In the genomic region with DNA sequence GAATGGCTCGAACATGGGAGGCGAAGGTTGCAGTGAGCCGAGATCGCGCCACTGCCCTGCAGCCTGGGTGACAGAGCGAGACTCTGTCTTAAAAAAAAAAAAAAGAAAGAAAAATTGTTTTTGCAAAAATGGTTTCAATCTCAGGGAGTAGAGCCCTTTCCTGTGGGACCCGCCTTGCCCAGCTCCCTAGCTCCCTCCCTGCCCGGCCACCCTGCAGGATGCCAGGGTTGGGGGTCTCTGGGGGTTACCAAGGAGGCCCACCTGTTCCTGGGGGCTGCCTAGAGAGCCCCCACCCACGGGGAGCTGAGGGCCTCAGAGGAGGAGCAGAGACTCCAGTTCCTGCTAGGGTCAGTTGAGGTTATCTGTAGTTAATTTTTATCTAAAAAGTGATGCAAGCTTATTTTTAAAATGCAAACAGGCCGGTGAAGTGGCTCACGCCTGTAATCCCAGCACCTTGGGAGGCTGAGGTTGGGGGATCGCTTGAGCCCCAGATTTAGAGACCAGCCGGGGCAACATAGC, we compare ENCODE assay signal across 1 cellular context.
TF ChIP-seq lines count a peak whose summit lies in the region.

No MANE protein-coding gene starts in this region.

TF ChIP-seq in HepG2, 621 proteins besides CTCF, POLR2A, EP300 and RAD21 (continued from another document and continues in another):
- TF ChIP-seq, protein P1, sequence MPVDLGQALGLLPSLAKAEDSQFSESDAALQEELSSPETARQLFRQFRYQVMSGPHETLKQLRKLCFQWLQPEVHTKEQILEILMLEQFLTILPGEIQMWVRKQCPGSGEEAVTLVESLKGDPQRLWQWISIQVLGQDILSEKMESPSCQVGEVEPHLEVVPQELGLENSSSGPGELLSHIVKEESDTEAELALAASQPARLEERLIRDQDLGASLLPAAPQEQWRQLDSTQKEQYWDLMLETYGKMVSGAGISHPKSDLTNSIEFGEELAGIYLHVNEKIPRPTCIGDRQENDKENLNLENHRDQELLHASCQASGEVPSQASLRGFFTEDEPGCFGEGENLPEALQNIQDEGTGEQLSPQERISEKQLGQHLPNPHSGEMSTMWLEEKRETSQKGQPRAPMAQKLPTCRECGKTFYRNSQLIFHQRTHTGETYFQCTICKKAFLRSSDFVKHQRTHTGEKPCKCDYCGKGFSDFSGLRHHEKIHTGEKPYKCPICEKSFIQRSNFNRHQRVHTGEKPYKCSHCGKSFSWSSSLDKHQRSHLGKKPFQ (CRISPR knock-in tag; IDR thresholded peaks at IDR 0.05; ENCODE audit: insufficient replicate concordance): no peak
- TF ChIP-seq, protein P2, sequence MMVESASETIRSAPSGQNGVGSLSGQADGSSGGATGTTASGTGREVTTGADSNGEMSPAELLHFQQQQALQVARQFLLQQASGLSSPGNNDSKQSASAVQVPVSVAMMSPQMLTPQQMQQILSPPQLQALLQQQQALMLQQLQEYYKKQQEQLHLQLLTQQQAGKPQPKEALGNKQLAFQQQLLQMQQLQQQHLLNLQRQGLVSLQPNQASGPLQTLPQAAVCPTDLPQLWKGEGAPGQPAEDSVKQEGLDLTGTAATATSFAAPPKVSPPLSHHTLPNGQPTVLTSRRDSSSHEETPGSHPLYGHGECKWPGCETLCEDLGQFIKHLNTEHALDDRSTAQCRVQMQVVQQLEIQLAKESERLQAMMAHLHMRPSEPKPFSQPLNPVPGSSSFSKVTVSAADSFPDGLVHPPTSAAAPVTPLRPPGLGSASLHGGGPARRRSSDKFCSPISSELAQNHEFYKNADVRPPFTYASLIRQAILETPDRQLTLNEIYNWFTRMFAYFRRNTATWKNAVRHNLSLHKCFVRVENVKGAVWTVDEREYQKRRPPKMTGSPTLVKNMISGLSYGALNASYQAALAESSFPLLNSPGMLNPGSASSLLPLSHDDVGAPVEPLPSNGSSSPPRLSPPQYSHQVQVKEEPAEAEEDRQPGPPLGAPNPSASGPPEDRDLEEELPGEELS (CRISPR knock-in tag; IDR thresholded peaks at IDR 0.05): peak; percentile 44; the same call in 1 of the 2 replicates
- TF ChIP-seq HDAC6 (IDR thresholded peaks at IDR 0.05; ENCODE audit: low read depth, low read length): no peak
- TF ChIP-seq, protein P3, sequence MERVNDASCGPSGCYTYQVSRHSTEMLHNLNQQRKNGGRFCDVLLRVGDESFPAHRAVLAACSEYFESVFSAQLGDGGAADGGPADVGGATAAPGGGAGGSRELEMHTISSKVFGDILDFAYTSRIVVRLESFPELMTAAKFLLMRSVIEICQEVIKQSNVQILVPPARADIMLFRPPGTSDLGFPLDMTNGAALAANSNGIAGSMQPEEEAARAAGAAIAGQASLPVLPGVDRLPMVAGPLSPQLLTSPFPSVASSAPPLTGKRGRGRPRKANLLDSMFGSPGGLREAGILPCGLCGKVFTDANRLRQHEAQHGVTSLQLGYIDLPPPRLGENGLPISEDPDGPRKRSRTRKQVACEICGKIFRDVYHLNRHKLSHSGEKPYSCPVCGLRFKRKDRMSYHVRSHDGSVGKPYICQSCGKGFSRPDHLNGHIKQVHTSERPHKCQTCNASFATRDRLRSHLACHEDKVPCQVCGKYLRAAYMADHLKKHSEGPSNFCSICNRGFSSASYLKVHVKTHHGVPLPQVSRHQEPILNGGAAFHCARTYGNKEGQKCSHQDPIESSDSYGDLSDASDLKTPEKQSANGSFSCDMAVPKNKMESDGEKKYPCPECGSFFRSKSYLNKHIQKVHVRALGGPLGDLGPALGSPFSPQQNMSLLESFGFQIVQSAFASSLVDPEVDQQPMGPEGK (CRISPR knock-in tag; IDR thresholded peaks at IDR 0.05): peak; percentile 100
- no peak for TF ChIP-seq ELF4 (CRISPR knock-in tag; IDR thresholded peaks at IDR 0.05; ENCODE audit: borderline replicate concordance)
- peak; percentile 47; the same call in 1 of the 2 replicates for TF ChIP-seq BCL6 (CRISPR knock-in tag; IDR thresholded peaks at IDR 0.05)
- no peak for TF ChIP-seq PHF20 (CRISPR knock-in tag; IDR thresholded peaks at IDR 0.05)
- TF ChIP-seq TOPORS (CRISPR knock-in tag; IDR thresholded peaks at IDR 0.05): no peak
- TF ChIP-seq, protein P4, sequence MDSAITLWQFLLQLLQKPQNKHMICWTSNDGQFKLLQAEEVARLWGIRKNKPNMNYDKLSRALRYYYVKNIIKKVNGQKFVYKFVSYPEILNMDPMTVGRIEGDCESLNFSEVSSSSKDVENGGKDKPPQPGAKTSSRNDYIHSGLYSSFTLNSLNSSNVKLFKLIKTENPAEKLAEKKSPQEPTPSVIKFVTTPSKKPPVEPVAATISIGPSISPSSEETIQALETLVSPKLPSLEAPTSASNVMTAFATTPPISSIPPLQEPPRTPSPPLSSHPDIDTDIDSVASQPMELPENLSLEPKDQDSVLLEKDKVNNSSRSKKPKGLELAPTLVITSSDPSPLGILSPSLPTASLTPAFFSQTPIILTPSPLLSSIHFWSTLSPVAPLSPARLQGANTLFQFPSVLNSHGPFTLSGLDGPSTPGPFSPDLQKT (CRISPR knock-in tag; IDR thresholded peaks at IDR 0.05; ENCODE audit: borderline replicate concordance): no peak
- peak; percentile 42 for TF ChIP-seq AGO2 (optimal IDR thresholded peaks at IDR 0.05; ENCODE audit: low read depth, low read length)
- TF ChIP-seq ZNF264 (CRISPR knock-in tag; IDR thresholded peaks at IDR 0.05): no peak
- TF ChIP-seq ZMYM2 (CRISPR knock-in tag; IDR thresholded peaks at IDR 0.05): peak; percentile 77
- 0 out of 2 replicates have a peak, but pooled peaks have one; percentile 43 for TF ChIP-seq FIP1L1 (IDR thresholded peaks at IDR 0.05; ENCODE audit: borderline replicate concordance, insufficient read depth, low read depth, low read length)
- TF ChIP-seq, protein P5, sequence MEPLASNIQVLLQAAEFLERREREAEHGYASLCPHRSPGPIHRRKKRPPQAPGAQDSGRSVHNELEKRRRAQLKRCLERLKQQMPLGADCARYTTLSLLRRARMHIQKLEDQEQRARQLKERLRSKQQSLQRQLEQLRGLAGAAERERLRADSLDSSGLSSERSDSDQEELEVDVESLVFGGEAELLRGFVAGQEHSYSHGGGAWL (CRISPR knock-in tag; IDR thresholded peaks at IDR 0.05): no peak
- no peak for TF ChIP-seq TBX3 (IDR thresholded peaks at IDR 0.05; ENCODE audit: borderline replicate concordance)
- TF ChIP-seq NCOA2 (CRISPR knock-in tag; IDR thresholded peaks at IDR 0.05): peak; percentile 82
- TF ChIP-seq ATAD3A (CRISPR knock-in tag; IDR thresholded peaks at IDR 0.05): no peak
- TF ChIP-seq, protein P6, sequence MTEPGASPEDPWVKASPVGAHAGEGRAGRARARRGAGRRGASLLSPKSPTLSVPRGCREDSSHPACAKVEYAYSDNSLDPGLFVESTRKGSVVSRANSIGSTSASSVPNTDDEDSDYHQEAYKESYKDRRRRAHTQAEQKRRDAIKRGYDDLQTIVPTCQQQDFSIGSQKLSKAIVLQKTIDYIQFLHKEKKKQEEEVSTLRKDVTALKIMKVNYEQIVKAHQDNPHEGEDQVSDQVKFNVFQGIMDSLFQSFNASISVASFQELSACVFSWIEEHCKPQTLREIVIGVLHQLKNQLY (CRISPR knock-in tag; IDR thresholded peaks at IDR 0.05): 0 out of 2 replicates have a peak, but pooled peaks have one; percentile 14
- TF ChIP-seq ZNF747 (CRISPR knock-in tag; IDR thresholded peaks at IDR 0.05; ENCODE audit: borderline replicate concordance): peak; percentile 68; the same call in 1 of the 2 replicates
- 0 out of 2 replicates have a peak, but pooled peaks have one; percentile 10 for TF ChIP-seq ZFY (CRISPR knock-in tag; IDR thresholded peaks at IDR 0.05)
- TF ChIP-seq, protein P7, sequence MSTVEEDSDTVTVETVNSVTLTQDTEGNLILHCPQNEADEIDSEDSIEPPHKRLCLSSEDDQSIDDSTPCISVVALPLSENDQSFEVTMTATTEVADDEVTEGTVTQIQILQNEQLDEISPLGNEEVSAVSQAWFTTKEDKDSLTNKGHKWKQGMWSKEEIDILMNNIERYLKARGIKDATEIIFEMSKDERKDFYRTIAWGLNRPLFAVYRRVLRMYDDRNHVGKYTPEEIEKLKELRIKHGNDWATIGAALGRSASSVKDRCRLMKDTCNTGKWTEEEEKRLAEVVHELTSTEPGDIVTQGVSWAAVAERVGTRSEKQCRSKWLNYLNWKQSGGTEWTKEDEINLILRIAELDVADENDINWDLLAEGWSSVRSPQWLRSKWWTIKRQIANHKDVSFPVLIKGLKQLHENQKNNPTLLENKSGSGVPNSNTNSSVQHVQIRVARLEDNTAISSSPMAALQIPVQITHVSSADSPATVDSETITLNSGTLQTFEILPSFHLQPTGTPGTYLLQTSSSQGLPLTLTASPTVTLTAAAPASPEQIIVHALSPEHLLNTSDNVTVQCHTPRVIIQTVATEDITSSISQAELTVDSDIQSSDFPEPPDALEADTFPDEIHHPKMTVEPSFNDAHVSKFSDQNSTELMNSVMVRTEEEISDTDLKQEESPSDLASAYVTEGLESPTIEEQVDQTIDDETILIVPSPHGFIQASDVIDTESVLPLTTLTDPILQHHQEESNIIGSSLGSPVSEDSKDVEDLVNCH (CRISPR knock-in tag; IDR thresholded peaks at IDR 0.05): no peak
- TF ChIP-seq, protein P8, sequence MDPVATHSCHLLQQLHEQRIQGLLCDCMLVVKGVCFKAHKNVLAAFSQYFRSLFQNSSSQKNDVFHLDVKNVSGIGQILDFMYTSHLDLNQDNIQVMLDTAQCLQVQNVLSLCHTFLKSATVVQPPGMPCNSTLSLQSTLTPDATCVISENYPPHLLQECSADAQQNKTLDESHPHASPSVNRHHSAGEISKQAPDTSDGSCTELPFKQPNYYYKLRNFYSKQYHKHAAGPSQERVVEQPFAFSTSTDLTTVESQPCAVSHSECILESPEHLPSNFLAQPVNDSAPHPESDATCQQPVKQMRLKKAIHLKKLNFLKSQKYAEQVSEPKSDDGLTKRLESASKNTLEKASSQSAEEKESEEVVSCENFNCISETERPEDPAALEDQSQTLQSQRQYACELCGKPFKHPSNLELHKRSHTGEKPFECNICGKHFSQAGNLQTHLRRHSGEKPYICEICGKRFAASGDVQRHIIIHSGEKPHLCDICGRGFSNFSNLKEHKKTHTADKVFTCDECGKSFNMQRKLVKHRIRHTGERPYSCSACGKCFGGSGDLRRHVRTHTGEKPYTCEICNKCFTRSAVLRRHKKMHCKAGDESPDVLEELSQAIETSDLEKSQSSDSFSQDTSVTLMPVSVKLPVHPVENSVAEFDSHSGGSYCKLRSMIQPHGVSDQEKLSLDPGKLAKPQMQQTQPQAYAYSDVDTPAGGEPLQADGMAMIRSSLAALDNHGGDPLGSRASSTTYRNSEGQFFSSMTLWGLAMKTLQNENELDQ (CRISPR knock-in tag; IDR thresholded peaks at IDR 0.05; ENCODE audit: borderline replicate concordance): no peak
- peak; percentile 18 for TF ChIP-seq YY1 (IDR thresholded peaks at IDR 0.05; ENCODE audit: insufficient read depth, insufficient replicate concordance, low read depth, low read length)
- TF ChIP-seq RORA (CRISPR knock-in tag; IDR thresholded peaks at IDR 0.05): no peak
- TF ChIP-seq, protein P9, sequence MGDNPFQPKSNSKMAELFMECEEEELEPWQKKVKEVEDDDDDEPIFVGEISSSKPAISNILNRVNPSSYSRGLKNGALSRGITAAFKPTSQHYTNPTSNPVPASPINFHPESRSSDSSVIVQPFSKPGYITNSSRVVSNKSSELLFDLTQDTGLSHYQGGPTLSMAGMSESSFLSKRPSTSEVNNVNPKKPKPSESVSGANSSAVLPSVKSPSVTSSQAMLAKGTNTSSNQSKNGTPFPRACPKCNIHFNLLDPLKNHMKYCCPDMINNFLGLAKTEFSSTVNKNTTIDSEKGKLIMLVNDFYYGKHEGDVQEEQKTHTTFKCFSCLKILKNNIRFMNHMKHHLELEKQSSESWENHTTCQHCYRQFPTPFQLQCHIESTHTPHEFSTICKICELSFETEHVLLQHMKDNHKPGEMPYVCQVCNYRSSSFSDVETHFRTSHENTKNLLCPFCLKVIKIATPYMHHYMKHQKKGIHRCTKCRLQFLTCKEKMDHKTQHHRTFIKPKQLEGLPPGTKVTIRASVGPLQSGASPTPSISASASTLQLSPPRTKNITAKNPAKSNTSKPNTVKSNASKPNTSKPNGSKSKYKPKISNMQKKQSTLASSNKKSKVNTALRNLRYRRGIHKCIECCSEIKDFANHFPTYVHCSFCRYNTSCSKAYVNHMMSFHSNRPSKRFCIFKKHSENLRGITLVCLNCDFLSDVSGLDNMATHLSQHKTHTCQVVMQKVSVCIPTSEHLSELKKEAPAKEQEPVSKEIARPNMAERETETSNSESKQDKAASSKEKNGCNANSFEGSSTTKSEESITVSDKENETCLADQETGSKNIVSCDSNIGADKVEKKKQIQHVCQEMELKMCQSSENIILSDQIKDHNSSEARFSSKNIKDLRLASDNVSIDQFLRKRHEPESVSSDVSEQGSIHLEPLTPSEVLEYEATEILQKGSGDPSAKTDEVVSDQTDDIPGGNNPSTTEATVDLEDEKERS (CRISPR knock-in tag; IDR thresholded peaks at IDR 0.05): peak; percentile 31; the same call in 1 of the 2 replicates
- no peak for TF ChIP-seq TGIF2 (CRISPR knock-in tag; IDR thresholded peaks at IDR 0.05)
- TF ChIP-seq, protein P10, sequence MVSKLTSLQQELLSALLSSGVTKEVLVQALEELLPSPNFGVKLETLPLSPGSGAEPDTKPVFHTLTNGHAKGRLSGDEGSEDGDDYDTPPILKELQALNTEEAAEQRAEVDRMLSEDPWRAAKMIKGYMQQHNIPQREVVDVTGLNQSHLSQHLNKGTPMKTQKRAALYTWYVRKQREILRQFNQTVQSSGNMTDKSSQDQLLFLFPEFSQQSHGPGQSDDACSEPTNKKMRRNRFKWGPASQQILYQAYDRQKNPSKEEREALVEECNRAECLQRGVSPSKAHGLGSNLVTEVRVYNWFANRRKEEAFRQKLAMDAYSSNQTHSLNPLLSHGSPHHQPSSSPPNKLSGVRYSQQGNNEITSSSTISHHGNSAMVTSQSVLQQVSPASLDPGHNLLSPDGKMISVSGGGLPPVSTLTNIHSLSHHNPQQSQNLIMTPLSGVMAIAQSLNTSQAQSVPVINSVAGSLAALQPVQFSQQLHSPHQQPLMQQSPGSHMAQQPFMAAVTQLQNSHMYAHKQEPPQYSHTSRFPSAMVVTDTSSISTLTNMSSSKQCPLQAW (CRISPR knock-in tag; IDR thresholded peaks at IDR 0.05): peak; percentile 92
